In genomic region chr1:178241057-178241456, GRCh38 we compare ENCODE assay signal across 20 cellular contexts.
DNase-seq lines count a peak whose midpoint lies in the region; ATAC-seq lines count a peak whose summit lies in the region.
"Had no signal": no experiment of that assay in that cellular context is flagged by ENCODE, and none has a peak within 500 bp of the region (broad histone marks: within the 10 kb centered on the region; RNA-seq: fewer than 3 reads in every experiment).

No MANE protein-coding gene starts in this region.

- ATAC-seq in HG03139 (IDR thresholded peaks at IDR 0.05; ENCODE audit: unreplicated experiment) (no peak), GM21515 (IDR thresholded peaks at IDR 0.05; ENCODE audit: unreplicated experiment) (no peak)
- ATAC-seq: heart right ventricle, T-helper 17 cell had no signal

- peak overlapping the region; percentile 96 for H3K27ac ChIP-seq in epithelial cell of prostate
- H3K27ac ChIP-seq: heart right ventricle, HL-60, parathyroid adenoma, spleen, stomach, uterus had no signal

- peak; percentile 7 for DNase-seq in GM03348 (ENCODE audit: low spot score)
- DNase-seq in RKO (ENCODE audit: low spot score): peak; percentile 39
- no peak for DNase-seq in epithelial cell of prostate (ENCODE audit: low read depth, low spot score)
- DNase-seq in renal cortical epithelial cell (ENCODE audit: low read depth): peak; percentile 49
- no peak for DNase-seq in Ammon's horn (ENCODE audit: low spot score)
- DNase-seq: activated CD4-positive, CD25-positive, alpha-beta regulatory T cell treated with anti-CD3 and anti-CD28 coated beads, Interleukin-2, amount 50 U/mL, for 72 hours; activated naive CD4-positive, alpha-beta T cell treated with anti-CD3 and anti-CD28 coated beads, Interleukin-2, amount 10 ng/mL, durations not matched to agents 7 days and 5 days; caudate nucleus; heart right ventricle; Kasumi-1; NCI-H1694; NCI-H524 treated with DMSO at 0.1 percent for 48 hours; spleen; stomach; T-helper 17 cell; uterus had no signal

Comparison
In these comparisons a context has a peak if more than half of its experiments do, and no peak if none do; other contexts are left out.
1. DNase-seq: peak in GM03348 (single experiment), RKO (single experiment) and renal cortical epithelial cell (single experiment); none in epithelial cell of prostate (single experiment) and Ammon's horn (single experiment).